Comparison of ENCODE assay signal across 8 cellular contexts in genomic region chr19:18558595-18558994, GRCh38. TPM values are rescaled to one million over a fixed set of nuclear protein-coding genes. Genes with fewer than 3 reads are reported as not detected.
A peak's percentile ranks its signal among the peaks of the same experiment; 100 is the strongest.
DNase-seq lines count a peak whose midpoint lies in the region; ATAC-seq and TF ChIP-seq lines count a peak whose summit lies in the region.

No MANE protein-coding gene starts in this region.

- H3K9me2 ChIP-seq in OCI-LY7 (ENCODE audit: insufficient read depth, low read length) = no peaks in the 10 kb centered on the region

- WGBS in endodermal cell (ENCODE audit: insufficient coverage in 1 of 2, insufficient read length in 1 of 2), 2 experiments = 73 to 90% methylated on average over 3 of the region's 3 CpGs
- WGBS in ovary, 3 donors = 37 to 52% (median 48%) methylated on average over 3 of the region's 3 CpGs

- peak overlapping the region; percentile 66 for H3K9ac ChIP-seq in endodermal cell (ENCODE audit: extremely low read depth, low read length, poor library complexity, severe bottlenecking)

- H3K4me1 ChIP-seq in CD8-positive, alpha-beta memory T cell (ENCODE audit: insufficient read depth, low read length) = peaks cover 23% of the 10 kb centered on the region
- H3K4me1 ChIP-seq in OCI-LY7 (ENCODE audit: insufficient read depth, low read length, poor library complexity, severe bottlenecking) (peaks cover 29% of the 10 kb centered on the region), endodermal cell (ENCODE audit: control insufficient read depth, insufficient read depth, low read length) (no peaks in the 10 kb centered on the region), ovary (ENCODE audit: insufficient read depth) (no peaks in the 10 kb centered on the region)

- peak overlapping the region; percentile 70; the same call in 1 of the 2 replicates for H2AFZ ChIP-seq in OCI-LY7 (ENCODE audit: low read length)

- peak overlapping the region; percentile 99 for H3K4me2 ChIP-seq in OCI-LY7 (ENCODE audit: low read length)

- intact Hi-C loops in OCI-LY7 (cut with micrococcal nuclease; ENCODE audit: unreplicated experiment) = no loop called here
- intact Hi-C loops in ovary (cut with DNase I) = no loop called here

- TF ChIP-seq EP300 in ovary (IDR thresholded peaks at IDR 0.05) = no peak

- H3K4me1 Mint-ChIP-seq in CD8-positive, alpha-beta memory T cell = peaks cover 18 to 34% (median 29%) of the 10 kb centered on the region in 3 donors
- H3K4me1 Mint-ChIP-seq in endodermal cell = peaks cover 6% of the 10 kb centered on the region

- TF ChIP-seq POLR2A in ovary (IDR thresholded peaks at IDR 0.05) = no peak

- POLR2A ChIA-PET in CD8-positive, alpha-beta memory T cell (lab: Charles Lee) = interaction anchor here (0.5 to 3.9 kb wide), 10 partner anchors 13 to 521 kb away, joined by 3 to 43 read pairs (median 7); partner anchors contain the start of genes COPE, DDX49, ELL and FKBP8
- POLR2A ChIA-PET in OCI-LY7 (lab: Charles Lee) = interaction anchor here (0.7 to 3.6 kb wide), 8 partner anchors 11 to 277 kb away, joined by 3 to 27 read pairs (median 4); partner anchors contain the start of genes FKBP8, JUND, REX1BD and UBA52

- peaks cover 25% of the 10 kb centered on the region for H3K79me2 ChIP-seq in OCI-LY7 (ENCODE audit: insufficient read depth, low read depth, low read length)

- peak overlapping the region; percentile 96 for H3K27ac ChIP-seq in CD8-positive, alpha-beta memory T cell (ENCODE audit: low read depth, low read length)
- H3K27ac ChIP-seq in OCI-LY7 (ENCODE audit: low read depth, low read length, poor library complexity, severe bottlenecking) (peak overlapping the region; percentile 65), endodermal cell (ENCODE audit: low read depth, low read length) (no peak overlapping the region), ovary (peak overlapping the region; percentile 70 to 92)

- H3K36me3 ChIP-seq in CD8-positive, alpha-beta memory T cell (ENCODE audit: insufficient read depth, low read length) = peaks cover 4% of the 10 kb centered on the region
- H3K36me3 ChIP-seq in OCI-LY7 (ENCODE audit: insufficient read depth, low read length) (peaks cover 17% of the 10 kb centered on the region), endodermal cell (ENCODE audit: control insufficient read depth, insufficient read depth, low read length) (peaks cover 12% of the 10 kb centered on the region), ovary (no peaks in the 10 kb centered on the region)

- no peak for DNase-seq in CD8-positive, alpha-beta memory T cell
- DNase-seq in OCI-LY7 (ENCODE audit: low spot score) = no peak
- DNase-seq in endodermal cell = no peak
- no peak for DNase-seq in ovary
- no peak for DNase-seq in AG20443 (ENCODE audit: low spot score)
- DNase-seq in amniotic stem cell (lab: John Stamatoyannopoulos, UW) = no peak

- no peaks in the 10 kb centered on the region for H3K27me3 Mint-ChIP-seq in CD8-positive, alpha-beta memory T cell
- no peaks in the 10 kb centered on the region for H3K27me3 Mint-ChIP-seq in endodermal cell (ENCODE audit: insufficient read depth)

- peaks cover 0 to 31% (median 0%) of the 10 kb centered on the region in 3 donors for H3K36me3 Mint-ChIP-seq in CD8-positive, alpha-beta memory T cell
- H3K36me3 Mint-ChIP-seq in endodermal cell (ENCODE audit: low read depth) = peaks cover 10% of the 10 kb centered on the region

- no peaks in the 10 kb centered on the region for H3K9me3 Mint-ChIP-seq in CD8-positive, alpha-beta memory T cell
- H3K9me3 Mint-ChIP-seq in endodermal cell = no peaks in the 10 kb centered on the region

- no TSS peak for BruUV-seq in OCI-LY7 (replicated peaks; lab: Mats Ljungman, UMichigan)

- TF ChIP-seq CTCF in OCI-LY7 (conservative IDR thresholded peaks at IDR 0.05; ENCODE audit: low read length) = no peak
- no peak for TF ChIP-seq CTCF in endodermal cell (conservative IDR thresholded peaks at IDR 0.05)
- no peak for TF ChIP-seq CTCF in ovary (IDR thresholded peaks at IDR 0.05)

- H3K4me3 Mint-ChIP-seq in CD8-positive, alpha-beta memory T cell = peak overlapping the region; percentile 90 to 94 (median 92)
- peak overlapping the region; percentile 87 for H3K4me3 Mint-ChIP-seq in endodermal cell

- peak overlapping the region; percentile 93 to 99 (median 98) for H3K27ac Mint-ChIP-seq in CD8-positive, alpha-beta memory T cell
- H3K27ac Mint-ChIP-seq in endodermal cell = peak overlapping the region; percentile 86

- H3K4me3 ChIP-seq in CD8-positive, alpha-beta memory T cell (ENCODE audit: low read length) = peak overlapping the region; percentile 98
- H3K4me3 ChIP-seq in OCI-LY7 (ENCODE audit: low read depth, low read length, poor library complexity, severe bottlenecking) (peak overlapping the region; percentile 95), endodermal cell (ENCODE audit: low read length) (peak overlapping the region; percentile 94), ovary (peak overlapping the region; percentile 98)

- ATAC-seq in HG02571 (IDR thresholded peaks at IDR 0.05; ENCODE audit: unreplicated experiment) (no peak), GM21825 (IDR thresholded peaks at IDR 0.05; ENCODE audit: unreplicated experiment) (no peak)

- no peaks in the 10 kb centered on the region for H3K27me3 ChIP-seq in CD8-positive, alpha-beta memory T cell (ENCODE audit: insufficient read depth, low read length, poor library complexity, severe bottlenecking)
- H3K27me3 ChIP-seq in endodermal cell (ENCODE audit: control insufficient read depth, insufficient read depth, low read length, poor library complexity, severe bottlenecking) (no peaks in the 10 kb centered on the region), ovary (no peaks in the 10 kb centered on the region)

- H4K20me1 ChIP-seq in OCI-LY7 (ENCODE audit: insufficient read depth, low read length) = 0 out of 2 replicates have a peak, but pooled peaks cover 6% of the 10 kb centered on the region

- no peaks in the 10 kb centered on the region for H3K9me3 ChIP-seq in CD8-positive, alpha-beta memory T cell (ENCODE audit: low read length)
- H3K9me3 ChIP-seq in OCI-LY7 (ENCODE audit: low read length) (no peaks in the 10 kb centered on the region), endodermal cell (ENCODE audit: control insufficient read depth, low read length) (no peaks in the 10 kb centered on the region), ovary (no peaks in the 10 kb centered on the region)

- CTCF ChIA-PET in CD8-positive, alpha-beta memory T cell (lab: Charles Lee) = interaction anchor here (0.6 to 2.4 kb wide), 7 partner anchors 14 to 143 kb away, joined by 3 to 9 read pairs (median 4); partner anchors contain the start of genes ELL, FKBP8 and REX1BD
- CTCF ChIA-PET in OCI-LY7 (lab: Charles Lee; ENCODE audit: unreplicated experiment) = interaction anchor here (0.5 to 1.0 kb wide), 3 partner anchors 32 to 582 kb away, joined by 3 to 4 read pairs (median 3); no protein-coding TSS in a partner anchor

RNA-seq across cellular contexts. Expression of gene KXD1, which starts 0.9 kb away (rescaled TPM):
- 100 to 1,000 TPM; 127 to 128 TPM for total RNA-seq in CD8-positive, alpha-beta memory T cell
- polyA plus RNA-seq in CD8-positive, alpha-beta memory T cell = 84.4 TPM
- 96.0 and 99.8 TPM in 2 replicates for total RNA-seq in OCI-LY7 (2014; rRNA removed; shearing (Covaris generic))
- 96.7 and 101 TPM in 2 replicates for total RNA-seq in OCI-LY7 (2022)
- 100 to 1,000 TPM; 108 to 115 TPM for total RNA-seq in endodermal cell
- polyA plus RNA-seq in endodermal cell (2013, experiment 1 of 2) = 131 TPM
- 120 TPM for polyA plus RNA-seq in endodermal cell (2013, experiment 2 of 2)
- total RNA-seq in ovary = 10 to 100 TPM; 63.5 to 76.7 (median 65.9) TPM
- polyA plus RNA-seq in ovary = 10 to 100 TPM; 52.0 to 78.3 TPM

RNA-seq across cellular contexts. Expression of gene UBA52, which starts 13.1 kb away (rescaled TPM):
- total RNA-seq in CD8-positive, alpha-beta memory T cell = 1,000 to 10,000 TPM; 1,684 to 1,700 TPM
- polyA plus RNA-seq in CD8-positive, alpha-beta memory T cell = 1,487 TPM
- total RNA-seq in OCI-LY7 (2014; rRNA removed; shearing (Covaris generic)) = 1,188 and 1,580 TPM in 2 replicates
- total RNA-seq in OCI-LY7 (2022) (1,496 and 1,653 TPM in 2 replicates), endodermal cell (1,000 to 10,000 TPM; 1,143 to 1,222 TPM), ovary (1,000 to 10,000 TPM; 1,269 to 1,882 (median 1,382) TPM)
- 1,238 TPM for polyA plus RNA-seq in endodermal cell (2013, experiment 1 of 2)
- 1,200 TPM for polyA plus RNA-seq in endodermal cell (2013, experiment 2 of 2)
- polyA plus RNA-seq in ovary = 1,000 to 10,000 TPM; 1,409 to 1,581 TPM

RNA-seq across cellular contexts. Expression of gene FKBP8, which starts 15.2 kb away (rescaled TPM):
- 100 to 1,000 TPM; 161 to 170 TPM for total RNA-seq in CD8-positive, alpha-beta memory T cell
- 138 TPM for polyA plus RNA-seq in CD8-positive, alpha-beta memory T cell
- 159 and 200 TPM in 2 replicates for total RNA-seq in OCI-LY7 (2014; rRNA removed; shearing (Covaris generic))
- total RNA-seq in OCI-LY7 (2022) = 189 and 201 TPM in 2 replicates
- 100 to 1,000 TPM; 277 to 336 TPM for total RNA-seq in endodermal cell
- 178 TPM for polyA plus RNA-seq in endodermal cell (2013, experiment 1 of 2)
- polyA plus RNA-seq in endodermal cell (2013, experiment 2 of 2) = 167 TPM
- total RNA-seq in ovary = 100 to 1,000 TPM; 198 to 354 (median 290) TPM
- polyA plus RNA-seq in ovary = 100 to 1,000 TPM in 1 of 2 donors, 10 to 100 TPM in 1; 14.1 to 319 TPM

RNA-seq across cellular contexts. Expression of gene REX1BD, which starts 30.0 kb away (rescaled TPM):
- total RNA-seq in CD8-positive, alpha-beta memory T cell = 100 to 1,000 TPM; 107 to 110 TPM
- 169 TPM for polyA plus RNA-seq in CD8-positive, alpha-beta memory T cell
- total RNA-seq in OCI-LY7 (2014; rRNA removed; shearing (Covaris generic)) = 122 and 126 TPM in 2 replicates
- total RNA-seq in OCI-LY7 (2022) (84.6 and 88.8 TPM in 2 replicates), endodermal cell (10 to 100 TPM; 76.9 to 83.9 TPM), ovary (100 to 1,000 TPM in 2 of 7 donors, 10 to 100 TPM in 5; 46.5 to 146 (median 66.7) TPM)
- 50.3 TPM for polyA plus RNA-seq in endodermal cell (2013, experiment 1 of 2)
- polyA plus RNA-seq in endodermal cell (2013, experiment 2 of 2) = 45.4 TPM
- polyA plus RNA-seq in ovary = 10 to 100 TPM in 1 of 2 donors, 1 to 10 TPM in 1; 5.3 to 89.2 TPM

RNA-seq across cellular contexts. Expression of gene ELL, which starts 36.7 kb away (rescaled TPM):
- total RNA-seq in CD8-positive, alpha-beta memory T cell = 10 to 100 TPM; 24.4 to 25.5 TPM
- 22.1 TPM for polyA plus RNA-seq in CD8-positive, alpha-beta memory T cell
- 14.4 and 18.7 TPM in 2 replicates for total RNA-seq in OCI-LY7 (2014; rRNA removed; shearing (Covaris generic))
- 24.6 and 26.5 TPM in 2 replicates for total RNA-seq in OCI-LY7 (2022)
- 10 to 100 TPM; 10.9 to 15.4 TPM for total RNA-seq in endodermal cell
- polyA plus RNA-seq in endodermal cell (2013, experiment 1 of 2) = 7.1 TPM
- polyA plus RNA-seq in endodermal cell (2013, experiment 2 of 2) = 6.6 TPM
- total RNA-seq in ovary = 10 to 100 TPM in 6 of 7 donors, 1 to 10 TPM in 1; 9.8 to 22.3 (median 19.8) TPM
- polyA plus RNA-seq in ovary = 10 to 100 TPM in 1 of 2 donors, 1 to 10 TPM in 1; 1.6 to 12.3 TPM
